ENCODE assay signal across 24 cellular contexts in the genomic region with DNA sequence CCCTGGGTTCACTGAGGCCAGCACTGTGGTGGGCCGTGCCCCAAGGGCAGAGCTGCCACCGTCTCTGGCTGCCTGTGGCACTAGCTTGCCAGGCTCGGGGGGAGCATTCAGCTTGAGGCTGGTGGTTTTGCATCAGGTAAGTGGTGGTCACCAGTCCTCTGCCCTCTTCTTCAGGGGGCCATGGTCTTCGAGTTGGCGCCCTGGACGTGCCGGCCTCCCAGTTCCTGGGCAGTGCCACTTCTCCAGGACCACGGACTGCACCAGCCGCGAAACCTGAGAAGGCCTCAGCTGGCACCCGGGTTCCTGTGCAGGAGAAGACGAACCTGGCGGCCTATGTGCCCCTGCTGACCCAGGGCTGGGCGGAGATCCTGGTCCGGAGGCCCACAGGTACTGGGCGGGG.
"Had no signal": no experiment of that assay in that cellular context is flagged by ENCODE, and none has a peak within 500 bp of the region (broad histone marks: within the 10 kb centered on the region; RNA-seq: fewer than 3 reads in every experiment).

No MANE protein-coding gene starts in this region.

- ATAC-seq: effector memory CD8-positive, alpha-beta T cell; esophagus mucosa; foreskin keratinocyte; gastrocnemius medialis; gastroesophageal sphincter; heart left ventricle; heart right ventricle had no signal

- H3K4me1 ChIP-seq: colonic mucosa, foreskin keratinocyte, gastrocnemius medialis had no signal

- H3K9me3 ChIP-seq: colonic mucosa, esophagus muscularis mucosa, esophagus squamous epithelium, gastrocnemius medialis, gastroesophageal sphincter, heart left ventricle, heart right ventricle had no signal

- DNase-seq: colonic mucosa; cortex of kidney; dermis blood vessel endothelial cell; dorsolateral prefrontal cortex; effector CD4-positive, alpha-beta T cell; effector CD8-positive, alpha-beta T cell; effector memory CD4-positive, alpha-beta T cell; effector memory CD8-positive, alpha-beta T cell; endodermal cell; erythroblast; esophagus squamous epithelium; foreskin fibroblast; foreskin keratinocyte; foreskin melanocyte; gastrocnemius medialis; glutamatergic neuron; head of caudate nucleus; heart left ventricle; heart right ventricle had no signal

- H3K4me3 ChIP-seq: colonic mucosa, coronary artery, dorsolateral prefrontal cortex, esophagus muscularis mucosa, esophagus squamous epithelium, gastrocnemius medialis, gastroesophageal sphincter, heart left ventricle, heart right ventricle had no signal

- H3K27ac ChIP-seq: colonic mucosa, coronary artery, epithelial cell of prostate, esophagus muscularis mucosa, esophagus squamous epithelium, foreskin keratinocyte, gastrocnemius medialis, gastroesophageal sphincter, heart left ventricle had no signal

- H3K27me3 ChIP-seq: colonic mucosa, dorsolateral prefrontal cortex, esophagus muscularis mucosa, esophagus squamous epithelium, foreskin keratinocyte, gastrocnemius medialis, gastroesophageal sphincter, heart left ventricle, heart right ventricle had no signal

- H3K36me3 ChIP-seq: colonic mucosa had no signal
